13 cellular contexts compared by ENCODE assay signal in genomic region chr15:60351066-60351465, GRCh38. TPM values are rescaled to one million over a fixed set of nuclear protein-coding genes. Genes with fewer than 3 reads are reported as not detected.
DNase-seq lines count a peak whose midpoint lies in the region; ATAC-seq and TF ChIP-seq lines count a peak whose summit lies in the region.
"Had no signal": no experiment of that assay in that cellular context is flagged by ENCODE, and none has a peak within 500 bp of the region (broad histone marks: within the 10 kb centered on the region; RNA-seq: fewer than 3 reads in every experiment).

No MANE protein-coding gene starts in this region.

- H3K36me3 ChIP-seq in SJCRH30 (peaks cover 52% of the 10 kb centered on the region), gastrocnemius medialis (peaks cover 4 to 95% of the 10 kb centered on the region in 2 donors)

- no peaks in the 10 kb centered on the region for H3K9me3 ChIP-seq in SJCRH30 (replicated peaks)
- H3K9me3 ChIP-seq in gastrocnemius medialis = no peaks in the 10 kb centered on the region
- H3K9me3 ChIP-seq: esophagus muscularis mucosa had no signal

- no peaks in the 10 kb centered on the region for H3K27me3 Mint-ChIP-seq in Calu3 (ENCODE audit: unreplicated experiment)
- H3K27me3 Mint-ChIP-seq: stimulated activated naive CD8-positive, alpha-beta T cell treated with anti-CD3 and anti-CD28 coated beads, Interleukin-15, Interleukin-2, amounts not matched to agents 100 ng/mL and 50 ng/mL, for 24 hours had no signal

- ATAC-seq in gastrocnemius medialis (no peak), GM18868 (IDR thresholded peaks at IDR 0.05; ENCODE audit: unreplicated experiment) (no peak)
- ATAC-seq in stimulated activated naive CD8-positive, alpha-beta T cell treated with anti-CD3 and anti-CD28 coated beads, Interleukin-15, Interleukin-2, amounts not matched to agents 100 U/mL and 50 U/mL, for 24 hours = no peak

- H3K36me3 Mint-ChIP-seq in Calu3 (ENCODE audit: insufficient read depth, unreplicated experiment) = peaks cover 97% of the 10 kb centered on the region

- peaks cover 23% of the 10 kb centered on the region for H3K4me1 ChIP-seq in SJCRH30
- H3K4me1 ChIP-seq in gastrocnemius medialis = no peaks in the 10 kb centered on the region

- no peak for DNase-seq in Calu3
- DNase-seq in NCI-H2029 (lab: John Stamatoyannopoulos, UW) = peak; percentile 52
- DNase-seq in SJCRH30 = peak; percentile 94 to 96
- DNase-seq in left kidney (ENCODE audit: low read depth, low spot score) = peak; percentile 72
- DNase-seq in midbrain (lab: John Stamatoyannopoulos, UW) = no peak
- DNase-seq in gastrocnemius medialis = no peak
- no peak for DNase-seq in stimulated activated naive CD8-positive, alpha-beta T cell treated with anti-CD3 and anti-CD28 coated beads, Interleukin-15, Interleukin-2, amounts not matched to agents 100 U/mL and 50 U/mL, for 24 hours
- DNase-seq: activated naive CD4-positive, alpha-beta T cell treated with anti-CD3 and anti-CD28 coated beads for 36 hours; retina; stimulated activated CD4-positive, alpha-beta T cell treated with anti-CD3 and anti-CD28 coated beads, Interleukin-4, amount 100 ng/mL, for 24 hours had no signal

- H3K4me3 ChIP-seq in SJCRH30 (peak overlapping the region; percentile 15; the same call in 1 of the 2 replicates), gastrocnemius medialis (no peak overlapping the region)
- H3K4me3 ChIP-seq: esophagus muscularis mucosa had no signal

- CTCF ChIA-PET in Calu3 (lab: Charles Lee) = no interaction called here

- no TSS peak for BruUV-seq in Calu3 (replicated peaks; lab: Mats Ljungman, UMichigan)

- H3K27ac ChIP-seq in SJCRH30 (peak overlapping the region; percentile 80), gastrocnemius medialis (no peak overlapping the region)
- H3K27ac ChIP-seq: esophagus muscularis mucosa had no signal

- no peaks in the 10 kb centered on the region for H3K9me3 Mint-ChIP-seq in Calu3 (ENCODE audit: low read depth, unreplicated experiment)
- H3K9me3 Mint-ChIP-seq: stimulated activated naive CD8-positive, alpha-beta T cell treated with anti-CD3 and anti-CD28 coated beads, Interleukin-15, Interleukin-2, amounts not matched to agents 100 ng/mL and 50 ng/mL, for 24 hours had no signal

- TF ChIP-seq CTCF in Calu3 (IDR thresholded peaks at IDR 0.05; ENCODE audit: unreplicated experiment) (no peak), gastrocnemius medialis (IDR thresholded peaks at IDR 0.05 in 4 of 5, conservative IDR thresholded peaks at IDR 0.05 in 1 of 5) (no peak)

- in situ Hi-C loops in gastrocnemius medialis (cut with MboI; ENCODE audit: low sequenced_read_pairs in 4 of 4) = loop anchor here in 2 of 4 donors (10.0 kb wide), 1 partner anchor 94 kb away; no protein-coding TSS in a partner anchor

- intact Hi-C loops in Calu3 (cut with micrococcal nuclease; ENCODE audit: unreplicated experiment) = no loop called here
- intact Hi-C loops in gastrocnemius medialis (cut with DNase I; ENCODE audit: low total_unique reads) = no loop called here

- H3K27me3 ChIP-seq in SJCRH30 (no peaks in the 10 kb centered on the region), gastrocnemius medialis (no peaks in the 10 kb centered on the region)
- H3K27me3 ChIP-seq: esophagus muscularis mucosa had no signal

- peaks cover 31% of the 10 kb centered on the region for H3K4me1 Mint-ChIP-seq in Calu3 (ENCODE audit: low read depth, unreplicated experiment)

- H3K4me3 Mint-ChIP-seq in Calu3 (ENCODE audit: low read depth, unreplicated experiment) = no peak overlapping the region
- H3K4me3 Mint-ChIP-seq: activated naive CD4-positive, alpha-beta T cell treated with anti-CD3 and anti-CD28 coated beads for 36 hours; stimulated activated naive CD8-positive, alpha-beta T cell treated with anti-CD3 and anti-CD28 coated beads, Interleukin-15, Interleukin-2, amounts not matched to agents 100 ng/mL and 50 ng/mL, for 24 hours had no signal

- peak overlapping the region; percentile 80 for H3K27ac Mint-ChIP-seq in Calu3 (ENCODE audit: unreplicated experiment)
- H3K27ac Mint-ChIP-seq: activated naive CD4-positive, alpha-beta T cell treated with anti-CD3 and anti-CD28 coated beads for 36 hours; stimulated activated naive CD8-positive, alpha-beta T cell treated with anti-CD3 and anti-CD28 coated beads, Interleukin-15, Interleukin-2, amounts not matched to agents 100 ng/mL and 50 ng/mL, for 24 hours had no signal

- no peak for TF ChIP-seq POLR2A in gastrocnemius medialis (IDR thresholded peaks at IDR 0.05)

RNA-seq across cellular contexts. Expression of gene ANXA2, which starts 46.7 kb away (rescaled TPM):
- total RNA-seq in Calu3 (2022) (3,100 and 3,305 TPM in 2 replicates), gastrocnemius medialis (100 to 1,000 TPM; 266 to 386 (median 323) TPM)
- total RNA-seq in SJCRH30 (2014; rRNA removed; shearing (Covaris generic)) = 236 and 243 TPM in 2 replicates

Comparison
In these comparisons a context has a peak if more than half of its experiments do, and no peak if none do; other contexts are left out.
1. DNase-seq: peak in NCI-H2029 (single experiment), SJCRH30 (2 of 2) and left kidney (single experiment); none in Calu3 (single experiment), midbrain (single experiment), gastrocnemius medialis (0 of 2) and stimulated activated naive CD8-positive, alpha-beta T cell treated with anti-CD3 and anti-CD28 coated beads, Interleukin-15, Interleukin-2, amounts not matched to agents 100 U/mL and 50 U/mL, for 24 hours (single experiment).